Comparison of ENCODE assay signal across 1 cellular context in genomic region chr5:179697993-179698934, GRCh38.
TF ChIP-seq lines count a peak whose summit lies in the region.

No MANE protein-coding gene starts in this region.

TF ChIP-seq in GM12878, 131 proteins besides CTCF, POLR2A, EP300 and RAD21 (continued from another document and continues in another):
- TF ChIP-seq CUX1 (IDR thresholded peaks at IDR 0.05; ENCODE audit: insufficient replicate concordance, low read depth, low read length), result no peak
- no peak for TF ChIP-seq TCF7 (IDR thresholded peaks at IDR 0.05; ENCODE audit: borderline replicate concordance)
- no peak for TF ChIP-seq EED (IDR thresholded peaks at IDR 0.05; ENCODE audit: low read depth)
- 0 out of 2 replicates have a peak, but pooled peaks have one; percentile 85 for TF ChIP-seq STAT1 (conservative IDR thresholded peaks at IDR 0.05)
- peak; percentile 27 for TF ChIP-seq KLF5 (IDR thresholded peaks at IDR 0.05; ENCODE audit: partially characterized antibody)
- no peak for TF ChIP-seq SMC3 (IDR thresholded peaks at IDR 0.05; ENCODE audit: borderline replicate concordance, low read length)
- peak; percentile 99 for TF ChIP-seq DPF2 (IDR thresholded peaks at IDR 0.05)
- TF ChIP-seq, protein P1, sequence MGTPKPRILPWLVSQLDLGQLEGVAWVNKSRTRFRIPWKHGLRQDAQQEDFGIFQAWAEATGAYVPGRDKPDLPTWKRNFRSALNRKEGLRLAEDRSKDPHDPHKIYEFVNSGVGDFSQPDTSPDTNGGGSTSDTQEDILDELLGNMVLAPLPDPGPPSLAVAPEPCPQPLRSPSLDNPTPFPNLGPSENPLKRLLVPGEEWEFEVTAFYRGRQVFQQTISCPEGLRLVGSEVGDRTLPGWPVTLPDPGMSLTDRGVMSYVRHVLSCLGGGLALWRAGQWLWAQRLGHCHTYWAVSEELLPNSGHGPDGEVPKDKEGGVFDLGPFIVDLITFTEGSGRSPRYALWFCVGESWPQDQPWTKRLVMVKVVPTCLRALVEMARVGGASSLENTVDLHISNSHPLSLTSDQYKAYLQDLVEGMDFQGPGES (IDR thresholded peaks at IDR 0.05), result peak; percentile 95
- TF ChIP-seq NKRF (conservative IDR thresholded peaks at IDR 0.05), result peak; percentile 96
- peak; percentile 99 for TF ChIP-seq SP1 (IDR thresholded peaks at IDR 0.05; ENCODE audit: low read depth, low read length)
- no peak for TF ChIP-seq RUNX3 (IDR thresholded peaks at IDR 0.05; ENCODE audit: low read length)
- peak; percentile 9; the same call in 1 of the 2 replicates for TF ChIP-seq ELK1 (IDR thresholded peaks at IDR 0.05; ENCODE audit: low read depth, low read length)
- no peak; the same call in 1 of the 2 replicates for TF ChIP-seq TCF12 (IDR thresholded peaks at IDR 0.05; ENCODE audit: low read depth, low read length)
- peak; percentile 79; the same call in 1 of the 2 replicates for TF ChIP-seq SIN3A (IDR thresholded peaks at IDR 0.05; ENCODE audit: low read depth, low read length)
- peak; percentile 94; the same call in 1 of the 2 replicates for TF ChIP-seq ZNF207 (IDR thresholded peaks at IDR 0.05; ENCODE audit: borderline replicate concordance)
- TF ChIP-seq SPI1 (IDR thresholded peaks at IDR 0.05; ENCODE audit: borderline replicate concordance, insufficient read depth, low read depth, low read length), result peak; percentile 29; the same call in 1 of the 2 replicates
- TF ChIP-seq PAX5 (IDR thresholded peaks at IDR 0.05; ENCODE audit: borderline replicate concordance, low read depth, low read length), result no peak
- TF ChIP-seq, protein P2, sequence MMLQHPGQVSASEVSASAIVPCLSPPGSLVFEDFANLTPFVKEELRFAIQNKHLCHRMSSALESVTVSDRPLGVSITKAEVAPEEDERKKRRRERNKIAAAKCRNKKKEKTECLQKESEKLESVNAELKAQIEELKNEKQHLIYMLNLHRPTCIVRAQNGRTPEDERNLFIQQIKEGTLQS (IDR thresholded peaks at IDR 0.05; ENCODE audit: borderline replicate concordance, extremely low read depth, low read depth, low read length), result no peak
- 0 out of 2 replicates have a peak, but pooled peaks have one; percentile 43 for TF ChIP-seq RCOR1 (conservative IDR thresholded peaks at IDR 0.05; ENCODE audit: low read depth, low read length)
- TF ChIP-seq TAF1 (IDR thresholded peaks at IDR 0.05; ENCODE audit: borderline replicate concordance, low read depth, low read length), result peak; percentile 71
- TF ChIP-seq FOXK2 (IDR thresholded peaks at IDR 0.05), result no peak
- no peak for TF ChIP-seq YBX1 (IDR thresholded peaks at IDR 0.05)
- peak; percentile 94 for TF ChIP-seq YY1 (IDR thresholded peaks at IDR 0.05; ENCODE audit: low read depth, low read length)
- TF ChIP-seq NFYA (IDR thresholded peaks at IDR 0.05; ENCODE audit: borderline replicate concordance, low read depth, low read length), result peak; percentile 60; the same call in 1 of the 2 replicates
- no peak; the same call in none of the 2 replicates for TF ChIP-seq HDGF (IDR thresholded peaks at IDR 0.05)
- no peak for TF ChIP-seq E2F8 (IDR thresholded peaks at IDR 0.05; ENCODE audit: low read depth, partially characterized antibody)
- TF ChIP-seq NFXL1 (IDR thresholded peaks at IDR 0.05; ENCODE audit: borderline replicate concordance), result no peak
- no peak for TF ChIP-seq BMI1 (IDR thresholded peaks at IDR 0.05; ENCODE audit: borderline replicate concordance)
- peak; percentile 94 for TF ChIP-seq LARP7 (IDR thresholded peaks at IDR 0.05)
- TF ChIP-seq BACH1 (IDR thresholded peaks at IDR 0.05; ENCODE audit: borderline replicate concordance), result peak; percentile 92
- TF ChIP-seq FOS (IDR thresholded peaks at IDR 0.05; ENCODE audit: borderline replicate concordance, extremely low read depth, insufficient read length), result peak; percentile 74
- TF ChIP-seq ASH2L (IDR thresholded peaks at IDR 0.05; ENCODE audit: borderline replicate concordance, low read depth), result no peak
- TF ChIP-seq KAT2A (conservative IDR thresholded peaks at IDR 0.05; ENCODE audit: control insufficient read depth, low read depth, low read length), result no peak
- no peak for TF ChIP-seq ZZZ3 (IDR thresholded peaks at IDR 0.05; ENCODE audit: control insufficient read depth, insufficient read length, low read depth)
- TF ChIP-seq POU2F2 (IDR thresholded peaks at IDR 0.05; ENCODE audit: borderline replicate concordance, low read depth, low read length), result peak; percentile 60; the same call in 1 of the 3 replicates
- 0 out of 4 replicates have a peak, but pooled peaks of 1 of the 2 experiments have one; percentile 5 for TF ChIP-seq IKZF2 (IDR thresholded peaks at IDR 0.05)
- TF ChIP-seq BCL11A (IDR thresholded peaks at IDR 0.05; ENCODE audit: low read depth, low read length), result no peak
- TF ChIP-seq MAX (IDR thresholded peaks at IDR 0.05; ENCODE audit: low read depth, low read length), result peak; percentile 33; the same call in 1 of the 2 replicates
- TF ChIP-seq, protein P3, sequence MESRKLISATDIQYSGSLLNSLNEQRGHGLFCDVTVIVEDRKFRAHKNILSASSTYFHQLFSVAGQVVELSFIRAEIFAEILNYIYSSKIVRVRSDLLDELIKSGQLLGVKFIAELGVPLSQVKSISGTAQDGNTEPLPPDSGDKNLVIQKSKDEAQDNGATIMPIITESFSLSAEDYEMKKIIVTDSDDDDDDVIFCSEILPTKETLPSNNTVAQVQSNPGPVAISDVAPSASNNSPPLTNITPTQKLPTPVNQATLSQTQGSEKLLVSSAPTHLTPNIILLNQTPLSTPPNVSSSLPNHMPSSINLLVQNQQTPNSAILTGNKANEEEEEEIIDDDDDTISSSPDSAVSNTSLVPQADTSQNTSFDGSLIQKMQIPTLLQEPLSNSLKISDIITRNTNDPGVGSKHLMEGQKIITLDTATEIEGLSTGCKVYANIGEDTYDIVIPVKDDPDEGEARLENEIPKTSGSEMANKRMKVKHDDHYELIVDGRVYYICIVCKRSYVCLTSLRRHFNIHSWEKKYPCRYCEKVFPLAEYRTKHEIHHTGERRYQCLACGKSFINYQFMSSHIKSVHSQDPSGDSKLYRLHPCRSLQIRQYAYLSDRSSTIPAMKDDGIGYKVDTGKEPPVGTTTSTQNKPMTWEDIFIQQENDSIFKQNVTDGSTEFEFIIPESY (IDR thresholded peaks at IDR 0.05), result no peak
- no peak for TF ChIP-seq JUNB (IDR thresholded peaks at IDR 0.05)
- no peak for TF ChIP-seq KDM1A (IDR thresholded peaks at IDR 0.05; ENCODE audit: borderline replicate concordance)
- no peak for TF ChIP-seq SMAD1 (IDR thresholded peaks at IDR 0.05; ENCODE audit: low read depth, partially characterized antibody)
- TF ChIP-seq RFX5 (IDR thresholded peaks at IDR 0.05; ENCODE audit: low read depth, low read length), result 0 out of 2 replicates have a peak, but pooled peaks have one; percentile 54
- TF ChIP-seq GATAD2B (conservative IDR thresholded peaks at IDR 0.05; ENCODE audit: low read depth), result peak; percentile 26
- no peak for TF ChIP-seq PAX8 (IDR thresholded peaks at IDR 0.05)
- no peak for TF ChIP-seq SUZ12 (IDR thresholded peaks at IDR 0.05; ENCODE audit: unreplicated experiment)
- TF ChIP-seq RELA (IDR thresholded peaks at IDR 0.05; ENCODE audit: borderline replicate concordance, partially characterized antibody), result peak; percentile 38
